In genomic region chr3:141740349-141740748, GRCh38 we compare ENCODE assay signal across 10 cellular contexts. TPM values are rescaled to one million over a fixed set of nuclear protein-coding genes. Genes with fewer than 3 reads are reported as not detected.
DNase-seq lines count a peak whose midpoint lies in the region; ATAC-seq and TF ChIP-seq lines count a peak whose summit lies in the region.
"Had no signal": no experiment of that assay in that cellular context is flagged by ENCODE, and none has a peak within 500 bp of the region (broad histone marks: within the 10 kb centered on the region; RNA-seq: fewer than 3 reads in every experiment).

No MANE protein-coding gene starts in this region.

- DNase-seq in activated CD4-positive, alpha-beta T cell treated with anti-CD3 and anti-CD28 coated beads for 36 hours, result no peak
- no peak for DNase-seq in activated CD4-positive, alpha-beta T cell treated with anti-CD3 and anti-CD28 coated beads, Interleukin-2, amount 50 U/mL, for 48 hours
- DNase-seq in SK-N-MC (ENCODE audit: low read depth, low spot score) (no peak), fibroblast of the aortic adventitia (ENCODE audit: low read depth) (no peak), DMS114 treated with DMSO at 0.1 percent for 48 hours (lab: John Stamatoyannopoulos, UW; ENCODE audit: unreplicated experiment) (no peak)
- no peak for DNase-seq in central memory CD4-positive, alpha-beta T cell
- DNase-seq: NCI-H2171 had no signal

- peak overlapping the region; percentile 91 for H3K4me3 Mint-ChIP-seq in activated CD4-positive, alpha-beta T cell treated with anti-CD3 and anti-CD28 coated beads for 36 hours

- no peaks in the 10 kb centered on the region for H3K9me3 ChIP-seq in SK-N-MC (ENCODE audit: low read depth, low read length)
- H3K9me3 ChIP-seq in skeletal muscle tissue (ENCODE audit: control insufficient read depth in 3 of 3, low read length in 3 of 3), result no peaks in the 10 kb centered on the region

- H3K4me1 ChIP-seq in skeletal muscle tissue (ENCODE audit: control insufficient read depth in 3 of 3, insufficient read depth in 3 of 3, low read length in 3 of 3), result peaks cover 22 to 33% (median 26%) of the 10 kb centered on the region in 3 donors

- H3K4me3 ChIP-seq in SK-N-MC, result peak overlapping the region; percentile 93; the same call in 1 of the 2 replicates
- H3K4me3 ChIP-seq in fibroblast of the aortic adventitia (ENCODE audit: low read depth, low read length), result peak overlapping the region; percentile 36
- peak overlapping the region in 1 of 3 donors; percentile 6 for H3K4me3 ChIP-seq in skeletal muscle tissue (ENCODE audit: low read length in 3 of 3)
- H3K4me3 ChIP-seq: lung had no signal

- intact Hi-C loops in activated CD4-positive, alpha-beta T cell treated with anti-CD3 and anti-CD28 coated beads for 36 hours (cut with DNase I, micrococcal nuclease), result loop anchor here in 1 of 2 experiments (5.0 kb wide), 1 partner anchor 542 kb away; no protein-coding TSS in a partner anchor

- H3K36me3 ChIP-seq in SK-N-MC (ENCODE audit: insufficient read depth, low read length) (peaks cover 25% of the 10 kb centered on the region), skeletal muscle tissue (ENCODE audit: control insufficient read depth in 3 of 3, insufficient read depth in 3 of 3, low read length in 3 of 3) (peaks cover 0 to 5% (median 4%) of the 10 kb centered on the region in 3 donors)

- H3K27me3 ChIP-seq in skeletal muscle tissue (ENCODE audit: control insufficient read depth in 3 of 3, insufficient read depth in 3 of 3, low read length in 3 of 3), result no peaks in the 10 kb centered on the region

- H3K4me1 Mint-ChIP-seq in activated CD4-positive, alpha-beta T cell treated with anti-CD3 and anti-CD28 coated beads for 36 hours, result peaks cover 50% of the 10 kb centered on the region

- POLR2A ChIA-PET in activated CD4-positive, alpha-beta T cell treated with anti-CD3 and anti-CD28 coated beads for 36 hours (lab: Charles Lee), result no interaction called here

- H3K9ac ChIP-seq in SK-N-MC (ENCODE audit: insufficient read length), result peak overlapping the region; percentile 89
- H3K9ac ChIP-seq in skeletal muscle tissue (ENCODE audit: low read depth in 1 of 3, low read length in 3 of 3), result peak overlapping the region; percentile 20 to 44 (median 24)

- no peaks in the 10 kb centered on the region for H3K27me3 Mint-ChIP-seq in activated CD4-positive, alpha-beta T cell treated with anti-CD3 and anti-CD28 coated beads for 36 hours

- H3K9me3 Mint-ChIP-seq in activated CD4-positive, alpha-beta T cell treated with anti-CD3 and anti-CD28 coated beads for 36 hours (ENCODE audit: low read depth), result no peaks in the 10 kb centered on the region

- TF ChIP-seq CTCF in fibroblast of the aortic adventitia (IDR thresholded peaks at IDR 0.05; ENCODE audit: insufficient read depth, low read length), result no peak

- peak overlapping the region; percentile 44 for H3K27ac Mint-ChIP-seq in activated CD4-positive, alpha-beta T cell treated with anti-CD3 and anti-CD28 coated beads for 36 hours

- CTCF ChIA-PET in activated CD4-positive, alpha-beta T cell treated with anti-CD3 and anti-CD28 coated beads for 36 hours (lab: Charles Lee), result interaction anchor here (0.6 to 4.2 kb wide), 9 partner anchors 10 to 259 kb away, joined by 3 to 39 read pairs (median 4); no protein-coding TSS in a partner anchor

- no peak for ATAC-seq in activated CD4-positive, alpha-beta T cell treated with anti-CD3 and anti-CD28 coated beads for 36 hours
- ATAC-seq in GM21390 (IDR thresholded peaks at IDR 0.05; ENCODE audit: unreplicated experiment), result no peak

- H3K27ac ChIP-seq in SK-N-MC, result 0 out of 2 replicates have a peak overlapping the region, but pooled peaks have one; percentile 14
- H3K27ac ChIP-seq in skeletal muscle tissue (ENCODE audit: low read depth, low read length), result peak overlapping the region; percentile 88

- H3K36me3 Mint-ChIP-seq in activated CD4-positive, alpha-beta T cell treated with anti-CD3 and anti-CD28 coated beads for 36 hours (ENCODE audit: low read depth), result peaks cover 25% of the 10 kb centered on the region

RNA-seq across cellular contexts. Expression of gene RNF7, which starts 2.3 kb away (rescaled TPM):
- total RNA-seq in activated CD4-positive, alpha-beta T cell treated with anti-CD3 and anti-CD28 coated beads for 36 hours, result 10 to 100 TPM; 38.0 to 67.2 TPM
- total RNA-seq in fibroblast of the aortic adventitia (ENCODE audit: low replicate concordance), result 41.2 and 64.7 TPM in 2 replicates
- 26.1 TPM for total RNA-seq in skeletal muscle tissue

RNA-seq across cellular contexts. Expression of gene GRK7, which starts 22.9 kb away (rescaled TPM):
- total RNA-seq in activated CD4-positive, alpha-beta T cell treated with anti-CD3 and anti-CD28 coated beads for 36 hours, result not detected
- not detected in 2 replicates for total RNA-seq in fibroblast of the aortic adventitia (ENCODE audit: low replicate concordance)
- total RNA-seq in skeletal muscle tissue, result not detected
